8 cellular contexts compared by ENCODE assay signal in genomic region chr4:183407128-183407585, GRCh38. TPM values are rescaled to one million over a fixed set of nuclear protein-coding genes. Genes with fewer than 3 reads are reported as not detected.
DNase-seq lines count a peak whose midpoint lies in the region; ATAC-seq and TF ChIP-seq lines count a peak whose summit lies in the region.

No MANE protein-coding gene starts in this region.

- TF ChIP-seq CTCF in HL-60 (IDR thresholded peaks at IDR 0.05; ENCODE audit: insufficient read depth, low read length) (peak; percentile 83), endodermal cell (conservative IDR thresholded peaks at IDR 0.05) (peak; percentile 98), mesothelial cell of epicardium (IDR thresholded peaks at IDR 0.05; ENCODE audit: unreplicated experiment) (peak; percentile 93)

- H3K4me3 Mint-ChIP-seq in activated CD8-positive, alpha-beta memory T cell treated with anti-CD3 and anti-CD28 coated beads, Interleukin-2, amount 10 ng/mL, durations not matched to agents 7 days and 5 days, result peak overlapping the region; percentile 59
- H3K4me3 Mint-ChIP-seq in endodermal cell, result peak overlapping the region; percentile 56
- H3K4me3 Mint-ChIP-seq in mesothelial cell of epicardium, result peak overlapping the region; percentile 72

- H3K27me3 Mint-ChIP-seq in activated CD8-positive, alpha-beta memory T cell treated with anti-CD3 and anti-CD28 coated beads, Interleukin-2, amount 10 ng/mL, durations not matched to agents 7 days and 5 days, result no peaks in the 10 kb centered on the region
- H3K27me3 Mint-ChIP-seq in endodermal cell (ENCODE audit: insufficient read depth) (peaks cover 5% of the 10 kb centered on the region), mesothelial cell of epicardium (ENCODE audit: low read depth) (no peaks in the 10 kb centered on the region)

- H3K9me3 Mint-ChIP-seq in activated CD8-positive, alpha-beta memory T cell treated with anti-CD3 and anti-CD28 coated beads, Interleukin-2, amount 10 ng/mL, durations not matched to agents 7 days and 5 days (ENCODE audit: low read depth), result no peaks in the 10 kb centered on the region
- H3K9me3 Mint-ChIP-seq in endodermal cell (no peaks in the 10 kb centered on the region), mesothelial cell of epicardium (no peaks in the 10 kb centered on the region)

- H3K27ac ChIP-seq in HL-60 (replicated peaks) (no peak overlapping the region), endodermal cell (ENCODE audit: low read depth, low read length) (peak overlapping the region; percentile 98)

- peak; percentile 92 for ATAC-seq in GM19467 (IDR thresholded peaks at IDR 0.05; ENCODE audit: unreplicated experiment)
- ATAC-seq in activated CD8-positive, alpha-beta memory T cell treated with anti-CD3 and anti-CD28 coated beads, Interleukin-2, amount 10 ng/mL, durations not matched to agents 7 days and 5 days, result peak; percentile 93

- no peaks in the 10 kb centered on the region for H3K36me3 Mint-ChIP-seq in activated CD8-positive, alpha-beta memory T cell treated with anti-CD3 and anti-CD28 coated beads, Interleukin-2, amount 10 ng/mL, durations not matched to agents 7 days and 5 days
- H3K36me3 Mint-ChIP-seq in endodermal cell (ENCODE audit: low read depth) (no peaks in the 10 kb centered on the region), mesothelial cell of epicardium (no peaks in the 10 kb centered on the region)

- H3K27ac Mint-ChIP-seq in activated CD8-positive, alpha-beta memory T cell treated with anti-CD3 and anti-CD28 coated beads, Interleukin-2, amount 10 ng/mL, durations not matched to agents 7 days and 5 days, result peak overlapping the region; percentile 69
- H3K27ac Mint-ChIP-seq in endodermal cell, result peak overlapping the region; percentile 85
- H3K27ac Mint-ChIP-seq in mesothelial cell of epicardium, result peak overlapping the region; percentile 99

- no peaks in the 10 kb centered on the region for H3K36me3 ChIP-seq in endodermal cell (ENCODE audit: control insufficient read depth, insufficient read depth, low read length)

- H3K4me1 ChIP-seq in endodermal cell (ENCODE audit: control insufficient read depth, insufficient read depth, low read length), result peaks cover 2% of the 10 kb centered on the region

- H3K9me3 ChIP-seq in endodermal cell (ENCODE audit: control insufficient read depth, low read length), result no peaks in the 10 kb centered on the region

- 0 to 5% methylated on average over 1 to 32 of the region's 32 CpGs for WGBS in endodermal cell (ENCODE audit: insufficient coverage in 1 of 2, insufficient read length in 1 of 2), 2 experiments

- CTCF ChIA-PET in activated CD8-positive, alpha-beta memory T cell treated with anti-CD3 and anti-CD28 coated beads, Interleukin-2, amount 10 ng/mL, durations not matched to agents 7 days and 5 days (lab: Charles Lee), result interaction anchor here (0.9 to 1.8 kb wide), 11 partner anchors 9 to 469 kb away, joined by 3 to 7 read pairs (median 3); no protein-coding TSS in a partner anchor

- peak overlapping the region; percentile 78 for H3K9ac ChIP-seq in endodermal cell (ENCODE audit: extremely low read depth, low read length, poor library complexity, severe bottlenecking)

- H3K27me3 ChIP-seq in HL-60 (ENCODE audit: insufficient read depth, poor library complexity, severe bottlenecking) (no peaks in the 10 kb centered on the region), endodermal cell (ENCODE audit: control insufficient read depth, insufficient read depth, low read length, poor library complexity, severe bottlenecking) (no peaks in the 10 kb centered on the region)

- peaks cover 12% of the 10 kb centered on the region for H3K4me1 Mint-ChIP-seq in activated CD8-positive, alpha-beta memory T cell treated with anti-CD3 and anti-CD28 coated beads, Interleukin-2, amount 10 ng/mL, durations not matched to agents 7 days and 5 days
- H3K4me1 Mint-ChIP-seq in endodermal cell, result peaks cover 11% of the 10 kb centered on the region
- peaks cover 39% of the 10 kb centered on the region for H3K4me1 Mint-ChIP-seq in mesothelial cell of epicardium

- peak overlapping the region; percentile 36 for H3K4me3 ChIP-seq in HL-60 (replicated peaks; ENCODE audit: insufficient read depth, low read length)
- H3K4me3 ChIP-seq in endodermal cell (ENCODE audit: low read length), result peak overlapping the region; percentile 81

- peak; percentile 84 for DNase-seq in COLO668 (lab: John Stamatoyannopoulos, UW; ENCODE audit: unreplicated experiment)
- DNase-seq in HL-60 (ENCODE audit: low read depth in 1 of 2, low spot score in 1 of 2), result peak; percentile 26 to 82
- peak; percentile 77 for DNase-seq in NK-92 treated with Interleukin-12 subunit alpha and Interleukin-12 subunit beta, amount 100 ng/mL, for 24 hours (lab: John Stamatoyannopoulos, UW)
- DNase-seq in activated CD8-positive, alpha-beta memory T cell treated with anti-CD3 and anti-CD28 coated beads, Interleukin-2, amount 10 ng/mL, durations not matched to agents 7 days and 5 days, result peak; percentile 90
- DNase-seq in endodermal cell, result peak; percentile 98
- peak; percentile 78 to 97 for DNase-seq in mesothelial cell of epicardium (ENCODE audit: low spot score in 2 of 2, unreplicated experiment in 2 of 2)
- DNase-seq in stimulated activated CD8-positive, alpha-beta memory T cell treated with anti-CD3 and anti-CD28 coated beads, Interleukin-2, amount 100 ng/mL, for 1 hour (ENCODE audit: low read depth in 2 of 2), result peak; percentile 83 to 84

RNA-seq across cellular contexts. Expression of gene CDKN2AIP, which starts 37.3 kb away (rescaled TPM):
- 10 to 100 TPM; 27.8 to 28.8 TPM for total RNA-seq in activated CD8-positive, alpha-beta memory T cell treated with anti-CD3 and anti-CD28 coated beads, Interleukin-2, amount 10 ng/mL, durations not matched to agents 7 days and 5 days
- 10 to 100 TPM; 14.1 to 15.3 TPM for total RNA-seq in endodermal cell
- polyA plus RNA-seq in endodermal cell (2013, experiment 1 of 2), result 25.6 TPM
- polyA plus RNA-seq in endodermal cell (2013, experiment 2 of 2), result 24.2 TPM
- total RNA-seq in mesothelial cell of epicardium, result 41.8 to 42.8 TPM (median 42.3 TPM) in 3 replicates
